8 cellular contexts compared by ENCODE assay signal in genomic region chr9:37747271-37747753, GRCh38.
DNase-seq lines count a peak whose midpoint lies in the region; ATAC-seq lines count a peak whose summit lies in the region.

No MANE protein-coding gene starts in this region.

- DNase-seq in GM04504 (ENCODE audit: low read depth): peak; percentile 25
- peak; percentile 65 for DNase-seq in NCI-H2227 (lab: John Stamatoyannopoulos, UW; ENCODE audit: unreplicated experiment)
- DNase-seq in activated CD4-positive, alpha-beta T cell treated with anti-CD3 and anti-CD28 coated beads, Interleukin-2, amount 50 U/mL, for 24 hours (ENCODE audit: low read depth in 1 of 2, low spot score in 1 of 2): peak; percentile 18 to 44
- peak; percentile 23 for DNase-seq in effector CD4-positive, alpha-beta T cell
- peak; percentile 76 for DNase-seq in medulla oblongata (ENCODE audit: extremely low spot score)
- DNase-seq in stimulated activated CD8-positive, alpha-beta memory T cell treated with anti-CD3 and anti-CD28 coated beads, Interleukin-7, amount 100 ng/mL, for 24 hours (ENCODE audit: low read depth): peak; percentile 32
- no peak for DNase-seq in NCI-H1048 (lab: John Stamatoyannopoulos, UW)

- ATAC-seq in HG02642 (IDR thresholded peaks at IDR 0.05; ENCODE audit: poor library complexity, unreplicated experiment): peak; percentile 71
